21 cellular contexts compared by ENCODE assay signal in the genomic region with DNA sequence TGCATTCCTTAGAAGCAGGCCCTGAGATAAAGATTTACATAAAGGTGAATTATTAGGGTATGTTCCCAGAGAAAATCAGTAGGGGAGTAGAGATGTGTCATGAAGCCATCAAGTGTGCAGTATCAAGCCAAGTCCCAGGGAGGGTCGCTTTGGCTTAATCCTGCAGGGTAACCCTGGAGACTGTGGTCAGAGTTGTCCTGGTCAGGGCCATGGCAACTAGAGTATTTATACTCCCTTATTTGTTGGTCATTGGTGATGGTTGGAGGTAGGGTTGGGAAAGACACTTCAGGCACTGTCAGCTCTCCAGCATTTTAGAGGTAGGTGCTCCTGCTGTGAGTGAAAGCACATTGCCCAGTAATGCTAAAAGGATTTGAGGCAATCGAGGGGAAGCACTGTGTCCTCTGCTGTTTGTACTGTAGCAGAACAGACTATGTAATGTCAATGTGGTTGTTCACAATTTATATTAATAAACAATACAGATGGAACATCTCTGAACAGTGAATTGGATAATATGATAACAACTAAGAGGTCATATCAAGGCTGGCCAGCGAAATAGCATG.
A peak's percentile ranks its signal among the peaks of the same experiment; 100 is the strongest.
DNase-seq lines count a peak whose midpoint lies in the region; ATAC-seq and TF ChIP-seq lines count a peak whose summit lies in the region.
"Had no signal": no experiment of that assay in that cellular context is flagged by ENCODE, and none has a peak within 500 bp of the region (broad histone marks: within the 10 kb centered on the region; RNA-seq: fewer than 3 reads in every experiment).

No MANE protein-coding gene starts in this region.

- H3K36me3 Mint-ChIP-seq in CD4-positive, alpha-beta memory T cell: peaks cover 45 to 57% of the 10 kb centered on the region in 2 donors
- H3K36me3 Mint-ChIP-seq in activated T-helper 1 cell treated with anti-CD3 and anti-CD28 coated beads, Interleukin-12 subunit alpha, Interleukin-12 subunit beta, Interleukin-2, Interleukin-4 antibody, amounts not matched to agents 30 ng/mL and 10 ng/mL and 1 ng/mL, durations not matched to agents 14 hours and 24 hours and 36 hours (ENCODE audit: low read depth): peaks cover 19% of the 10 kb centered on the region

- no peak for ATAC-seq in lower lobe of right lung

- peak overlapping the region in 1 of 7 donors; percentile 14 for H3K27ac Mint-ChIP-seq in CD4-positive, alpha-beta memory T cell
- H3K27ac Mint-ChIP-seq in activated T-helper 1 cell treated with anti-CD3 and anti-CD28 coated beads, Interleukin-12 subunit alpha, Interleukin-12 subunit beta, Interleukin-2, Interleukin-4 antibody, amounts not matched to agents 30 ng/mL and 10 ng/mL and 1 ng/mL, durations not matched to agents 14 hours and 24 hours and 36 hours: no peak overlapping the region
- H3K27ac Mint-ChIP-seq: HFFc6 had no signal

- H3K27ac ChIP-seq in C4-2B (peak overlapping the region; percentile 46; the same call in 1 of the 2 replicates), lower lobe of right lung (no peak overlapping the region), right atrium auricular region (no peak overlapping the region)
- no peak overlapping the region for H3K27ac ChIP-seq in CD4-positive, alpha-beta memory T cell (ENCODE audit: low read depth, low read length)
- H3K27ac ChIP-seq: 22Rv1, SJCRH30 had no signal

- no peaks in the 10 kb centered on the region for H3K9me3 ChIP-seq in lower lobe of right lung
- H3K9me3 ChIP-seq in CD4-positive, alpha-beta memory T cell (ENCODE audit: control insufficient read depth in 1 of 2, low read length in 2 of 2): no peaks in the 10 kb centered on the region
- no peaks in the 10 kb centered on the region for H3K9me3 ChIP-seq in right atrium auricular region
- H3K9me3 ChIP-seq: SJCRH30 had no signal

- no peak; the same call in 1 of the 2 replicates for TF ChIP-seq CTCF in C4-2B (conservative IDR thresholded peaks at IDR 0.05)
- no peak for TF ChIP-seq CTCF in lower lobe of right lung (IDR thresholded peaks at IDR 0.05)
- TF ChIP-seq CTCF in right atrium auricular region (IDR thresholded peaks at IDR 0.05): no peak

- H3K4me1 Mint-ChIP-seq in CD4-positive, alpha-beta memory T cell: peaks cover 0 to under 1% (median under 1%) of the 10 kb centered on the region in 4 donors
- H3K4me1 Mint-ChIP-seq in activated T-helper 1 cell treated with anti-CD3 and anti-CD28 coated beads, Interleukin-12 subunit alpha, Interleukin-12 subunit beta, Interleukin-2, Interleukin-4 antibody, amounts not matched to agents 30 ng/mL and 10 ng/mL and 1 ng/mL, durations not matched to agents 14 hours and 24 hours and 36 hours (ENCODE audit: low read depth): peaks cover 8% of the 10 kb centered on the region

- H3K4me1 ChIP-seq in lower lobe of right lung: no peaks in the 10 kb centered on the region
- no peaks in the 10 kb centered on the region for H3K4me1 ChIP-seq in CD4-positive, alpha-beta memory T cell (ENCODE audit: insufficient read depth, low read length)
- H3K4me1 ChIP-seq in right atrium auricular region: no peaks in the 10 kb centered on the region

- no peak overlapping the region for H3K4me3 ChIP-seq in lower lobe of right lung
- no peak overlapping the region for H3K4me3 ChIP-seq in CD4-positive, alpha-beta memory T cell (ENCODE audit: low read length in 2 of 2)
- no peak overlapping the region for H3K4me3 ChIP-seq in right atrium auricular region
- H3K4me3 ChIP-seq: SJCRH30 had no signal

- peaks cover 29% of the 10 kb centered on the region for H3K36me3 ChIP-seq in lower lobe of right lung
- no peaks in the 10 kb centered on the region for H3K36me3 ChIP-seq in CD4-positive, alpha-beta memory T cell (ENCODE audit: insufficient read depth, low read length)
- H3K36me3 ChIP-seq in right atrium auricular region: peaks cover 11% of the 10 kb centered on the region

- CTCF ChIA-PET in CD4-positive, alpha-beta memory T cell (lab: Charles Lee; ENCODE audit: partially characterized antibody): no interaction called here

- H3K9me3 Mint-ChIP-seq in CD4-positive, alpha-beta memory T cell: no peaks in the 10 kb centered on the region
- H3K9me3 Mint-ChIP-seq in activated T-helper 1 cell treated with anti-CD3 and anti-CD28 coated beads, Interleukin-12 subunit alpha, Interleukin-12 subunit beta, Interleukin-2, Interleukin-4 antibody, amounts not matched to agents 30 ng/mL and 10 ng/mL and 1 ng/mL, durations not matched to agents 14 hours and 24 hours and 36 hours: no peaks in the 10 kb centered on the region
- H3K9me3 Mint-ChIP-seq: HFFc6 had no signal

- no peak overlapping the region for H3K4me3 Mint-ChIP-seq in CD4-positive, alpha-beta memory T cell
- no peak overlapping the region for H3K4me3 Mint-ChIP-seq in activated T-helper 1 cell treated with anti-CD3 and anti-CD28 coated beads, Interleukin-12 subunit alpha, Interleukin-12 subunit beta, Interleukin-2, Interleukin-4 antibody, amounts not matched to agents 30 ng/mL and 10 ng/mL and 1 ng/mL, durations not matched to agents 14 hours and 24 hours and 36 hours
- H3K4me3 Mint-ChIP-seq: HFFc6 had no signal

- intact Hi-C loops in lower lobe of right lung (cut with DNase I): no loop called here
- intact Hi-C loops in CD4-positive, alpha-beta memory T cell (cut with micrococcal nuclease): no loop called here
- intact Hi-C loops in activated T-helper 1 cell treated with anti-CD3 and anti-CD28 coated beads, Interleukin-12 subunit alpha, Interleukin-12 subunit beta, Interleukin-2, Interleukin-4 antibody, amounts not matched to agents 30 ng/mL and 10 ng/mL and 1 ng/mL, durations not matched to agents 14 hours and 24 hours and 36 hours (cut with micrococcal nuclease): no loop called here

- POLR2A ChIA-PET in CD4-positive, alpha-beta memory T cell (lab: Charles Lee; ENCODE audit: partially characterized antibody): no interaction called here

- DNase-seq in NCI-H226 (peak; percentile 33), astrocyte of the hippocampus (ENCODE audit: low read depth, low spot score) (peak; percentile 22), myocyte (ENCODE audit: low read depth) (peak; percentile 71), lower lobe of right lung (no peak), right atrium auricular region (ENCODE audit: low spot score) (no peak)
- no peak for DNase-seq in CD4-positive, alpha-beta memory T cell
- DNase-seq in activated T-helper 1 cell treated with anti-CD3 and anti-CD28 coated beads, Interleukin-12 subunit alpha, Interleukin-12 subunit beta, Interleukin-2, Interleukin-4 antibody, amounts not matched to agents 30 ng/mL and 10 ng/mL and 1 ng/mL, durations not matched to agents 14 hours and 24 hours and 36 hours (ENCODE audit: low spot score): no peak
- DNase-seq: ACHN, DMS79, H7, HFFc6, KBM-7, NCI-H1105, NCI-H146, NCI-H2029, NCI-H2227 treated with DMSO at 0.1 percent for 48 hours, NCI-H510A treated with DMSO at 0.1 percent for 48 hours, NCI-H748 treated with DMSO at 0.1 percent for 48 hours, SJCRH30 had no signal

- H3K27me3 ChIP-seq in lower lobe of right lung (ENCODE audit: low read depth): no peaks in the 10 kb centered on the region
- no peaks in the 10 kb centered on the region for H3K27me3 ChIP-seq in CD4-positive, alpha-beta memory T cell (ENCODE audit: insufficient read depth, low read length)
- H3K27me3 ChIP-seq in right atrium auricular region: no peaks in the 10 kb centered on the region
- H3K27me3 ChIP-seq: SJCRH30 had no signal

- no peaks in the 10 kb centered on the region for H3K27me3 Mint-ChIP-seq in CD4-positive, alpha-beta memory T cell
- no peaks in the 10 kb centered on the region for H3K27me3 Mint-ChIP-seq in activated T-helper 1 cell treated with anti-CD3 and anti-CD28 coated beads, Interleukin-12 subunit alpha, Interleukin-12 subunit beta, Interleukin-2, Interleukin-4 antibody, amounts not matched to agents 30 ng/mL and 10 ng/mL and 1 ng/mL, durations not matched to agents 14 hours and 24 hours and 36 hours (ENCODE audit: insufficient read depth)

Comparison
In these comparisons a context has a peak if more than half of its experiments do, and no peak if none do; other contexts are left out.
1. DNase-seq: peak in NCI-H226 (single experiment), astrocyte of the hippocampus (single experiment) and myocyte (single experiment); none in lower lobe of right lung (single experiment), CD4-positive, alpha-beta memory T cell (0 of 5), activated T-helper 1 cell treated with anti-CD3 and anti-CD28 coated beads, Interleukin-12 subunit alpha, Interleukin-12 subunit beta, Interleukin-2, Interleukin-4 antibody, amounts not matched to agents 30 ng/mL and 10 ng/mL and 1 ng/mL, durations not matched to agents 14 hours and 24 hours and 36 hours (single experiment) and right atrium auricular region (single experiment).